ENCODE assay signal across 31 cellular contexts in genomic region chr12:13596714-13597113, GRCh38.
"Had no signal": no experiment of that assay in that cellular context is flagged by ENCODE, and none has a peak within 500 bp of the region (broad histone marks: within the 10 kb centered on the region; RNA-seq: fewer than 3 reads in every experiment).

No MANE protein-coding gene starts in this region.

- H3K9me3 Mint-ChIP-seq: activated B cell treated with CpG ODN at 0.5 μM for 24 hours; activated CD8-positive, alpha-beta T cell treated with anti-CD3 and anti-CD28 coated beads for 36 hours; activated T-cell treated with anti-CD3 and anti-CD28 coated beads, Interleukin-2, amount 50 U/mL, for 4 hours; activated T-helper 17 cell treated with anti-CD3 and anti-CD28 coated beads, Interleukin-2, amount 50 U/mL, for 72 hours; central memory CD8-positive, alpha-beta T cell; dendritic cell treated with granulocyte-macrophage colony-stimulating factor and Interleukin-4, amounts not matched to agents 40 ng/mL and 50 ng/mL, for 4 days; T-helper 2 cell treated with Interferon-gamma antibody and Interleukin-4, amounts not matched to agents 5 μg/mL and 100 μg/mL, for 36 hours had no signal

- H3K36me3 ChIP-seq: brain microvascular endothelial cell, gastrocnemius medialis, heart left ventricle, WERI-Rb-1 had no signal

- DNase-seq: activated B cell treated with CpG ODN at 0.5 μM for 24 hours; activated CD4-positive, alpha-beta T cell treated with anti-CD3 and anti-CD28 coated beads for 48 hours; activated CD4-positive, alpha-beta T cell treated with anti-CD3 and anti-CD28 coated beads, Interleukin-2, amount 50 U/mL, for 1 hour; activated CD4-positive, alpha-beta T cell treated with anti-CD3 and anti-CD28 coated beads, Interleukin-2, amount 50 U/mL, for 48 hours; activated CD8-positive, alpha-beta memory T cell treated with anti-CD3 and anti-CD28 coated beads for 24 hours; activated CD8-positive, alpha-beta T cell treated with anti-CD3 and anti-CD28 coated beads for 36 hours; activated effector memory CD4-positive, alpha-beta T cell treated with Interleukin-2 at 50 U/mL for 16 hours; activated gamma-delta T cell treated with Interleukin-2 at 50 U/mL for 16 hours; activated naive CD4-positive, alpha-beta T cell treated with anti-CD3 and anti-CD28 coated beads, Interleukin-2, amount 50 U/mL, for 16 hours; activated naive CD4-positive, alpha-beta T cell treated with Interleukin-2 at 50 U/mL for 16 hours; activated T-cell treated with anti-CD3 and anti-CD28 coated beads, Interleukin-2, amount 50 U/mL, for 4 hours; amniotic stem cell; anterior cingulate cortex; brain microvascular endothelial cell; dorsolateral prefrontal cortex; gastrocnemius medialis; glutamatergic neuron; heart left ventricle; T-helper 1 cell; T-helper 17 cell; T1000; WERI-Rb-1 had no signal

- H3K27me3 Mint-ChIP-seq: activated B cell treated with CpG ODN at 0.5 μM for 24 hours; activated naive CD8-positive, alpha-beta T cell; activated T-helper 17 cell treated with anti-CD3 and anti-CD28 coated beads, Interleukin-2, amount 50 U/mL, for 72 hours; central memory CD8-positive, alpha-beta T cell; dendritic cell treated with granulocyte-macrophage colony-stimulating factor and Interleukin-4, amounts not matched to agents 40 ng/mL and 50 ng/mL, for 4 days had no signal

- ATAC-seq: activated CD4-positive, CD25-positive, alpha-beta regulatory T cell treated with anti-CD3 and anti-CD28 coated beads, Interleukin-2, amount 50 U/mL, for 24 hours; activated CD8-positive, alpha-beta T cell treated with anti-CD3 and anti-CD28 coated beads for 36 hours; activated T-cell treated with anti-CD3 and anti-CD28 coated beads, Interleukin-2, amount 50 U/mL, for 4 hours; activated T-helper 17 cell treated with anti-CD3 and anti-CD28 coated beads, Interleukin-2, amount 50 U/mL, for 72 hours; esophagus mucosa; foreskin keratinocyte; gastrocnemius medialis; heart left ventricle; T-helper 17 cell had no signal

- H3K4me1 ChIP-seq: foreskin keratinocyte, gastrocnemius medialis, heart left ventricle had no signal

- H3K4me3 Mint-ChIP-seq: activated B cell treated with CpG ODN at 0.5 μM for 24 hours; activated CD8-positive, alpha-beta T cell treated with anti-CD3 and anti-CD28 coated beads for 36 hours; activated naive CD8-positive, alpha-beta T cell; activated T-cell treated with anti-CD3 and anti-CD28 coated beads, Interleukin-2, amount 50 U/mL, for 4 hours; activated T-helper 17 cell treated with anti-CD3 and anti-CD28 coated beads, Interleukin-2, amount 50 U/mL, for 72 hours; central memory CD8-positive, alpha-beta T cell; dendritic cell treated with granulocyte-macrophage colony-stimulating factor and Interleukin-4, amounts not matched to agents 40 ng/mL and 50 ng/mL, for 4 days; T-helper 17 cell; T-helper 2 cell treated with Interferon-gamma antibody and Interleukin-4, amounts not matched to agents 5 μg/mL and 100 μg/mL, for 36 hours had no signal

- H3K27ac ChIP-seq: brain microvascular endothelial cell, coronary artery, foreskin keratinocyte, gastrocnemius medialis, heart left ventricle, WERI-Rb-1 had no signal

- H3K36me3 Mint-ChIP-seq: activated naive CD8-positive, alpha-beta T cell had no signal

- H3K4me3 ChIP-seq: coronary artery, dorsolateral prefrontal cortex, gastrocnemius medialis, heart left ventricle had no signal

- H3K27me3 ChIP-seq: brain microvascular endothelial cell, dorsolateral prefrontal cortex, foreskin keratinocyte, gastrocnemius medialis, heart left ventricle had no signal

- H3K4me1 Mint-ChIP-seq: activated T-helper 17 cell treated with anti-CD3 and anti-CD28 coated beads, Interleukin-2, amount 50 U/mL, for 72 hours; central memory CD8-positive, alpha-beta T cell had no signal

- H3K27ac Mint-ChIP-seq: activated B cell treated with CpG ODN at 0.5 μM for 24 hours; activated CD8-positive, alpha-beta T cell treated with anti-CD3 and anti-CD28 coated beads for 36 hours; activated naive CD8-positive, alpha-beta T cell; activated T-helper 17 cell treated with anti-CD3 and anti-CD28 coated beads, Interleukin-2, amount 50 U/mL, for 72 hours; dendritic cell treated with granulocyte-macrophage colony-stimulating factor and Interleukin-4, amounts not matched to agents 40 ng/mL and 50 ng/mL, for 4 days; T-helper 17 cell; T-helper 2 cell treated with Interferon-gamma antibody and Interleukin-4, amounts not matched to agents 5 μg/mL and 100 μg/mL, for 36 hours had no signal
